Comparison of ENCODE assay signal across 11 cellular contexts in the genomic region with DNA sequence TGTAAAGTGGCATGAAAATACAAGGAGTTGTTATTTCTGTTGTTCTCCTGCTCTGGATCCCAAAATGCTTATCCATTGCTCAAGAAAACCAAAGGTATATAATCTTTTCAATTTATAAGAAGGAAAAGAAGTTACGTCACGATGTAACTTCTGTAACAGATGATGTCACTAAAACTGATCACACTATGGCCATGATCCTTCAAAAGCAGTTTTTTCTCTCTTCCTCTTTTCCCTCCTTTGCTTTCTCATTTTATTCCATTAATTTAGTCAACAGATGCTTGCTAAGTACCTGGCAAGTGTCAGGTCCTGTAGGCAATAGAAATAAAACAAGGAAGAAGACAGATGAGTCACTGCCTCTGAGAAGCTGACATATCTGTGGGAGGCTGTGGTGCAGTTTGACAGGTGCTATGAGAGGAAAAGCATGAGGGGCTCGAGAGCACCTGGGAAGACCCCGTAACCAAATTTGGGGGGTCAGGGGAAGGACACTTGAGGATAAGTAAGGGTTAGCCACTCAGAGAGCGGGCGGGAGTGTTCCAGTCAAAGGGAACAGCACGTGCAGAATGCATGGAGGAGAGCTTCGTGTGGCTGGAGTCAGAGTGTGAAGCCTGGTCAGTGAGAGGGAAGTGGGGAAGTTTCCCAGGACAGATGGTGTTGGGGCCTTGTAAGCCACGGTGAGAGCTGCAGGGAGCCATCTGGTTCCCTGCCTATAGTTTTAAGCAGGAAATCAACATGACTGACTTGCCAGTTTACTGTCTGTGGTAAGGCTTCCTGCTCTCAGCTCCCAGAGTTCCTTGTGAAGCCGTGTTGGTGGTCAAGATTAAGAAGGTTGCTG.
DNase-seq lines count a peak whose midpoint lies in the region; ATAC-seq, FAIRE-seq and TF ChIP-seq lines count a peak whose summit lies in the region.
"Had no signal": no experiment of that assay in that cellular context is flagged by ENCODE, and none has a peak within 500 bp of the region (broad histone marks: within the 10 kb centered on the region; RNA-seq: fewer than 3 reads in every experiment).

No MANE protein-coding gene starts in this region.

- no peak overlapping the region for H3K4me3 ChIP-seq in AG10803 (ENCODE audit: low read length)
- H3K4me3 ChIP-seq in epithelial cell of esophagus (ENCODE audit: low read length): no peak overlapping the region
- H3K4me3 ChIP-seq: ascending aorta had no signal

- TF ChIP-seq POLR2A in H54 (IDR thresholded peaks at IDR 0.05; ENCODE audit: low read depth, low read length): no peak

- no peak for TF ChIP-seq CTCF in AG10803 (conservative IDR thresholded peaks at IDR 0.05; ENCODE audit: low read length)
- TF ChIP-seq CTCF in epithelial cell of esophagus (IDR thresholded peaks at IDR 0.05; ENCODE audit: insufficient read depth, low read depth, low read length, missing control alignments): no peak
- no peak for TF ChIP-seq CTCF in GM10266 (IDR thresholded peaks at IDR 0.05; ENCODE audit: control insufficient read depth, insufficient read depth, low read depth, missing control alignments)

- ATAC-seq in GM21619 (IDR thresholded peaks at IDR 0.05; ENCODE audit: unreplicated experiment): no peak
- ATAC-seq in HG02642 (IDR thresholded peaks at IDR 0.05; ENCODE audit: poor library complexity, unreplicated experiment): no peak
- ATAC-seq in GM19035 (IDR thresholded peaks at IDR 0.05; ENCODE audit: unreplicated experiment): no peak

- DNase-seq in AG10803 (ENCODE audit: low read depth) (peak; percentile 13), H54 (ENCODE audit: insufficient read length, low spot score) (no peak), NCI-H82 treated with DMSO at 0.1 percent for 48 hours (lab: John Stamatoyannopoulos, UW; ENCODE audit: unreplicated experiment) (peak; percentile 81), epithelial cell of esophagus (ENCODE audit: low read depth) (peak; percentile 65), GM10266 (ENCODE audit: extremely low spot score) (no peak)
- DNase-seq: AML-193, T1000 had no signal

- peak; percentile 27 for FAIRE-seq in H54 (lab: Jason Lieb, UNC)

Comparison
In these comparisons a context has a peak if more than half of its experiments do, and no peak if none do; other contexts are left out.
1. DNase-seq: peak in AG10803 (single experiment), NCI-H82 treated with DMSO at 0.1 percent for 48 hours (single experiment) and epithelial cell of esophagus (single experiment); none in H54 (single experiment) and GM10266 (single experiment).